24 cellular contexts compared by ENCODE assay signal in genomic region chr4:7999695-8000094, GRCh38.
"Had no signal": no experiment of that assay in that cellular context is flagged by ENCODE, and none has a peak within 500 bp of the region (broad histone marks: within the 10 kb centered on the region; RNA-seq: fewer than 3 reads in every experiment).

No MANE protein-coding gene starts in this region.

- H3K9me3 ChIP-seq: esophagus squamous epithelium, gastrocnemius medialis, lower lobe of right lung, mucosa of descending colon had no signal

- H3K4me3 Mint-ChIP-seq: mesothelial cell of epicardium had no signal

- H3K36me3 Mint-ChIP-seq: mesothelial cell of epicardium had no signal

- H3K27ac ChIP-seq: coronary artery, dorsolateral prefrontal cortex, epithelial cell of prostate, esophagus squamous epithelium, gastrocnemius medialis, heart right ventricle, lower lobe of right lung had no signal

- DNase-seq: cerebellar nuclear complex; dermis blood vessel endothelial cell; dorsolateral prefrontal cortex; effector CD4-positive, alpha-beta T cell; effector memory CD4-positive, alpha-beta T cell; erythroblast; esophagus squamous epithelium; foreskin fibroblast; foreskin melanocyte; gastrocnemius medialis; glutamatergic neuron; head of caudate nucleus; heart right ventricle; hippocampal formation; kidney; kidney glomerular epithelial cell; left colon; left ventricle myocardium superior; lower lobe of right lung; mesenchymal stem cell; mucosa of descending colon had no signal

- H3K36me3 ChIP-seq: lower lobe of right lung had no signal

- H3K27ac Mint-ChIP-seq: mesothelial cell of epicardium had no signal

- H3K4me1 ChIP-seq: esophagus squamous epithelium, gastrocnemius medialis, heart right ventricle, lower lobe of right lung had no signal

- H3K27me3 ChIP-seq: dorsolateral prefrontal cortex, esophagus squamous epithelium, gastrocnemius medialis, heart right ventricle had no signal

- H3K4me3 ChIP-seq: coronary artery, dorsolateral prefrontal cortex, esophagus squamous epithelium, gastrocnemius medialis, heart right ventricle, lower lobe of right lung, mucosa of descending colon had no signal
